ENCODE assay signal across 7 cellular contexts in the genomic region with DNA sequence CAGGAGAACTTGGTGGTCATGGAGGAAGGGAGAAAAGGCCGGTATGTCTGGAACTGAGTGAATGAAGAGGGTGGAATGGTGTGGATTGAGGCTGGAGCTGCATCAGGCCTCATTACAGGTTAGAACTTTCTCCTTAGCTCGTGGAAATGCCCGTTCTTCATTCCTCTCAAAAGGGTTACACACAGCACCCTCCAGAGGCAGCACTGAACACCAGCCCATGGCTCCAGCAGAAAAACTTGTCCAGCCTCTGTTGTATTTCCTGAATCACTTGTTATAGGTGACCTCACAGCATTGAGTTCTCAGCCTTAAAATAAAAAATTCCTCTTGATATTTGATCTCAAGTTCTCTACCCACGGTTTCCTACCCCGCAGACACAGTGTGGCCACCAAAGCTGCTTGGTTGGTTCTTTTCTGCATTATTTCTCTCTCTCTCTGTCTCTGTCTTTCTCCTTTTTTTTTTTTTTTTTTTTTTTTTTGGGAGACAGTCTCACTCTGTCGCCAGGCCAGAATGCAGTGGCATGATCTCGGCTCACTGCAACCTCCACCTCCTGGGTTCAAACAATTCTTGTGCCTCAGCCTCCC.
DNase-seq lines count a peak whose midpoint lies in the region; ATAC-seq and TF ChIP-seq lines count a peak whose summit lies in the region.

No MANE protein-coding gene starts in this region.

- CTCF ChIA-PET in CD8-positive, alpha-beta memory T cell (lab: Charles Lee) = interaction anchor here (0.7 kb wide), 1 partner anchor 45 kb away, joined by 4 read pairs; no protein-coding TSS in a partner anchor

- H3K4me2 ChIP-seq in MM.1S (ENCODE audit: low read depth, low read length) (no peak overlapping the region), neural progenitor cell (no peak overlapping the region)

- no peaks in the 10 kb centered on the region for H4K20me1 ChIP-seq in MM.1S (ENCODE audit: insufficient read depth, low read length)
- H4K20me1 ChIP-seq in neural progenitor cell (ENCODE audit: low read depth) = no peaks in the 10 kb centered on the region

- H3K36me3 Mint-ChIP-seq in neural progenitor cell = peaks cover 29% of the 10 kb centered on the region
- no peaks in the 10 kb centered on the region for H3K36me3 Mint-ChIP-seq in CD8-positive, alpha-beta memory T cell

- H3K4me1 Mint-ChIP-seq in neural progenitor cell = peaks cover 18% of the 10 kb centered on the region
- H3K4me1 Mint-ChIP-seq in CD8-positive, alpha-beta memory T cell = no peaks in the 10 kb centered on the region

- ATAC-seq in HG02973 (IDR thresholded peaks at IDR 0.05; ENCODE audit: unreplicated experiment) = no peak

- H3K79me2 ChIP-seq in MM.1S (ENCODE audit: low read length) = no peaks in the 10 kb centered on the region
- H3K79me2 ChIP-seq in neural progenitor cell (ENCODE audit: low read depth) = no peaks in the 10 kb centered on the region

- H3K4me3 Mint-ChIP-seq in neural progenitor cell = no peak overlapping the region
- H3K4me3 Mint-ChIP-seq in CD8-positive, alpha-beta memory T cell = no peak overlapping the region

- no peaks in the 10 kb centered on the region for H3K9me2 ChIP-seq in MM.1S (replicated peaks; ENCODE audit: insufficient read depth, low read length)

- H3K4me3 ChIP-seq in MM.1S (ENCODE audit: low read length) = no peak overlapping the region
- no peak overlapping the region for H3K4me3 ChIP-seq in fibroblast of pulmonary artery (replicated peaks; ENCODE audit: low read depth, low read length)
- H3K4me3 ChIP-seq in neural progenitor cell = no peak overlapping the region
- no peak overlapping the region for H3K4me3 ChIP-seq in CD8-positive, alpha-beta memory T cell (ENCODE audit: low read length)

- no peak overlapping the region for H3K9ac ChIP-seq in MM.1S (ENCODE audit: low read length)
- no peak overlapping the region for H3K9ac ChIP-seq in neural progenitor cell

- peak; percentile 82 for DNase-seq in GM03348 (ENCODE audit: low spot score)
- peak; percentile 50 for DNase-seq in MM.1S
- DNase-seq in SKM-1 treated with dmso at 0.1 percent for 144 hours (lab: John Stamatoyannopoulos, UW; ENCODE audit: unreplicated experiment) = peak; percentile 54
- DNase-seq in fibroblast of pulmonary artery (ENCODE audit: low read depth) = peak; percentile 89
- peak; percentile 62 for DNase-seq in neural progenitor cell (ENCODE audit: low spot score)
- no peak for DNase-seq in CD8-positive, alpha-beta memory T cell

- H3K27ac ChIP-seq in MM.1S (ENCODE audit: low read length) (no peak overlapping the region), neural progenitor cell (no peak overlapping the region)
- no peak overlapping the region for H3K27ac ChIP-seq in CD8-positive, alpha-beta memory T cell (ENCODE audit: low read depth, low read length)

- H3K9me3 ChIP-seq in MM.1S (replicated peaks; ENCODE audit: insufficient read depth, low read length) (no peaks in the 10 kb centered on the region), neural progenitor cell (ENCODE audit: low read depth) (no peaks in the 10 kb centered on the region)
- no peaks in the 10 kb centered on the region for H3K9me3 ChIP-seq in CD8-positive, alpha-beta memory T cell (ENCODE audit: low read length)

- H3K36me3 ChIP-seq in MM.1S (replicated peaks; ENCODE audit: insufficient read depth, low read length) = no peaks in the 10 kb centered on the region
- no peaks in the 10 kb centered on the region for H3K36me3 ChIP-seq in neural progenitor cell
- no peaks in the 10 kb centered on the region for H3K36me3 ChIP-seq in CD8-positive, alpha-beta memory T cell (ENCODE audit: insufficient read depth, low read length)

- POLR2A ChIA-PET in CD8-positive, alpha-beta memory T cell (lab: Charles Lee) = no interaction called here

- TF ChIP-seq CTCF in MM.1S (IDR thresholded peaks at IDR 0.05; ENCODE audit: low read length) = peak; percentile 52
- TF ChIP-seq CTCF in fibroblast of pulmonary artery (IDR thresholded peaks at IDR 0.05; ENCODE audit: low read length, missing control alignments) = peak; percentile 86
- peak; percentile 60 for TF ChIP-seq CTCF in neural progenitor cell (IDR thresholded peaks at IDR 0.05)

- H3K27me3 ChIP-seq in MM.1S (replicated peaks; ENCODE audit: insufficient read depth, low read length) (no peaks in the 10 kb centered on the region), neural progenitor cell (no peaks in the 10 kb centered on the region)
- H3K27me3 ChIP-seq in CD8-positive, alpha-beta memory T cell (ENCODE audit: insufficient read depth, low read length, poor library complexity, severe bottlenecking) = no peaks in the 10 kb centered on the region

- no peak overlapping the region for H2AFZ ChIP-seq in MM.1S (ENCODE audit: low read length)
- H2AFZ ChIP-seq in neural progenitor cell (replicated peaks) = no peak overlapping the region

- H3F3A ChIP-seq in MM.1S (ENCODE audit: insufficient read depth, low read length) (no peaks in the 10 kb centered on the region), neural progenitor cell (ENCODE audit: low read depth) (no peaks in the 10 kb centered on the region)

- H3K9me3 Mint-ChIP-seq in neural progenitor cell = no peaks in the 10 kb centered on the region
- no peaks in the 10 kb centered on the region for H3K9me3 Mint-ChIP-seq in CD8-positive, alpha-beta memory T cell

- H3K4me1 ChIP-seq in MM.1S (ENCODE audit: low read length) = no peaks in the 10 kb centered on the region
- H3K4me1 ChIP-seq in neural progenitor cell = no peaks in the 10 kb centered on the region
- H3K4me1 ChIP-seq in CD8-positive, alpha-beta memory T cell (ENCODE audit: insufficient read depth, low read length) = no peaks in the 10 kb centered on the region

- peaks cover 2% of the 10 kb centered on the region for H3K27me3 Mint-ChIP-seq in neural progenitor cell (ENCODE audit: insufficient read depth, low read depth)
- peaks cover 7 to 16% of the 10 kb centered on the region in 2 donors for H3K27me3 Mint-ChIP-seq in CD8-positive, alpha-beta memory T cell

- no peak overlapping the region for H3K27ac Mint-ChIP-seq in neural progenitor cell
- no peak overlapping the region for H3K27ac Mint-ChIP-seq in CD8-positive, alpha-beta memory T cell

Comparison
In these comparisons a context has a peak if more than half of its experiments do, and no peak if none do; other contexts are left out.
1. DNase-seq: peak in GM03348 (single experiment), MM.1S (single experiment), SKM-1 treated with dmso at 0.1 percent for 144 hours (single experiment), fibroblast of pulmonary artery (single experiment) and neural progenitor cell (single experiment); none in CD8-positive, alpha-beta memory T cell (0 of 5).
2. Peak in every context shown above with its lines, with median percentiles within 50 percentile points of each other: CTCF ChIP-seq.